In genomic region chr9:83423815-83424707, GRCh38 we compare ENCODE assay signal across 15 cellular contexts.
DNase-seq lines count a peak whose midpoint lies in the region; ATAC-seq and TF ChIP-seq lines count a peak whose summit lies in the region.
"Had no signal": no experiment of that assay in that cellular context is flagged by ENCODE, and none has a peak within 500 bp of the region (broad histone marks: within the 10 kb centered on the region; RNA-seq: fewer than 3 reads in every experiment).

No MANE protein-coding gene starts in this region.

- H3K36me3 ChIP-seq in WERI-Rb-1 (no peaks in the 10 kb centered on the region), parathyroid adenoma (ENCODE audit: control insufficient read depth, insufficient read depth, low read length) (no peaks in the 10 kb centered on the region)
- H3K36me3 ChIP-seq: BLaER1 treated with 17β-estradiol and CSF1 and Interleukin-3, amounts not matched to agents 10 nM and 100 nM; SJCRH30 had no signal

- H3K4me2 ChIP-seq in parathyroid adenoma (ENCODE audit: low read length): no peak overlapping the region
- H3K4me2 ChIP-seq: BLaER1 treated with 17β-estradiol and CSF1 and Interleukin-3, amounts not matched to agents 10 nM and 100 nM had no signal

- no peak for ATAC-seq in HG02763 (IDR thresholded peaks at IDR 0.05; ENCODE audit: unreplicated experiment)

- no peaks in the 10 kb centered on the region for H3K27me3 Mint-ChIP-seq in activated naive CD4-positive, alpha-beta T cell treated with anti-CD3 and anti-CD28 coated beads, Interleukin-2, amount 10 ng/mL, durations not matched to agents 7 days and 5 days

- H3K79me2 ChIP-seq in parathyroid adenoma: peaks cover 12% of the 10 kb centered on the region

- no peaks in the 10 kb centered on the region for H3K4me1 Mint-ChIP-seq in activated naive CD4-positive, alpha-beta T cell treated with anti-CD3 and anti-CD28 coated beads, Interleukin-2, amount 10 ng/mL, durations not matched to agents 7 days and 5 days

- H3K27ac ChIP-seq in WERI-Rb-1 (0 out of 2 replicates have a peak overlapping the region, but pooled peaks have one; percentile 1), parathyroid adenoma (peak overlapping the region; percentile 7)
- H3K27ac ChIP-seq: BLaER1 treated with 17β-estradiol and CSF1 and Interleukin-3, amounts not matched to agents 10 nM and 100 nM; RWPE1; SJCRH30 had no signal

- H3K9ac ChIP-seq in parathyroid adenoma: no peak overlapping the region
- H3K9ac ChIP-seq: BLaER1 treated with 17β-estradiol and CSF1 and Interleukin-3, amounts not matched to agents 10 nM and 100 nM had no signal

- no peak overlapping the region for H2AFZ ChIP-seq in parathyroid adenoma

- no peak overlapping the region for H3K27ac Mint-ChIP-seq in activated naive CD4-positive, alpha-beta T cell treated with anti-CD3 and anti-CD28 coated beads, Interleukin-2, amount 10 ng/mL, durations not matched to agents 7 days and 5 days

- no peak overlapping the region for H3K4me3 Mint-ChIP-seq in activated naive CD4-positive, alpha-beta T cell treated with anti-CD3 and anti-CD28 coated beads, Interleukin-2, amount 10 ng/mL, durations not matched to agents 7 days and 5 days

- H3K4me1 ChIP-seq in parathyroid adenoma: peaks cover 13% of the 10 kb centered on the region
- H3K4me1 ChIP-seq: BLaER1 treated with 17β-estradiol and CSF1 and Interleukin-3, amounts not matched to agents 10 nM and 100 nM had no signal

- H3K9me3 ChIP-seq in WERI-Rb-1 (ENCODE audit: severe bottlenecking): no peaks in the 10 kb centered on the region
- H3K9me3 ChIP-seq in parathyroid adenoma (ENCODE audit: control insufficient read depth, low read length): no peaks in the 10 kb centered on the region
- H3K9me3 ChIP-seq: BLaER1 treated with 17β-estradiol and CSF1 and Interleukin-3, amounts not matched to agents 10 nM and 100 nM; SJCRH30 had no signal

- H3K27me3 ChIP-seq in WERI-Rb-1 (ENCODE audit: insufficient read depth, low read depth, severe bottlenecking) (no peaks in the 10 kb centered on the region), parathyroid adenoma (ENCODE audit: control insufficient read depth, insufficient read depth, low read length) (no peaks in the 10 kb centered on the region)
- H3K27me3 ChIP-seq: BLaER1 treated with 17β-estradiol and CSF1 and Interleukin-3, amounts not matched to agents 10 nM and 100 nM; SJCRH30 had no signal

- no peaks in the 10 kb centered on the region for H3K36me3 Mint-ChIP-seq in activated naive CD4-positive, alpha-beta T cell treated with anti-CD3 and anti-CD28 coated beads, Interleukin-2, amount 10 ng/mL, durations not matched to agents 7 days and 5 days

- no peaks in the 10 kb centered on the region for H3K9me3 Mint-ChIP-seq in activated naive CD4-positive, alpha-beta T cell treated with anti-CD3 and anti-CD28 coated beads, Interleukin-2, amount 10 ng/mL, durations not matched to agents 7 days and 5 days

- CTCF ChIA-PET in activated naive CD4-positive, alpha-beta T cell treated with anti-CD3 and anti-CD28 coated beads, Interleukin-2, amount 10 ng/mL, durations not matched to agents 7 days and 5 days (lab: Charles Lee): no interaction called here

- H3K4me3 ChIP-seq in WERI-Rb-1 (ENCODE audit: low read depth, low read length) (no peak overlapping the region), parathyroid adenoma (ENCODE audit: low read depth, low read length) (no peak overlapping the region)
- H3K4me3 ChIP-seq: BLaER1 treated with 17β-estradiol and CSF1 and Interleukin-3, amounts not matched to agents 10 nM and 100 nM; SJCRH30 had no signal

- DNase-seq in NCI-H510A treated with DMSO at 0.1 percent for 48 hours (lab: John Stamatoyannopoulos, UW) (peak; percentile 54), NCI-H510A (lab: John Stamatoyannopoulos, UW) (no peak), NCI-H82 treated with DMSO at 0.1 percent for 48 hours (lab: John Stamatoyannopoulos, UW; ENCODE audit: unreplicated experiment) (peak; percentile 60), WERI-Rb-1 (peak; percentile 38), NCI-H2171 (lab: John Stamatoyannopoulos, UW) (no peak)
- DNase-seq in activated naive CD4-positive, alpha-beta T cell treated with anti-CD3 and anti-CD28 coated beads, Interleukin-2, amount 10 ng/mL, durations not matched to agents 7 days and 5 days: no peak
- DNase-seq: 8988T, H7, NCI-H446, SJCRH30, T-helper 1 cell had no signal

- TF ChIP-seq CTCF in WERI-Rb-1 (IDR thresholded peaks at IDR 0.05; ENCODE audit: low read depth, low read length) (no peak), parathyroid adenoma (IDR thresholded peaks at IDR 0.05) (no peak)

Comparison
In these comparisons a context has a peak if more than half of its experiments do, and no peak if none do; other contexts are left out.
1. DNase-seq: peak in NCI-H510A treated with DMSO at 0.1 percent for 48 hours (single experiment), NCI-H82 treated with DMSO at 0.1 percent for 48 hours (single experiment) and WERI-Rb-1 (single experiment); none in NCI-H510A (single experiment), activated naive CD4-positive, alpha-beta T cell treated with anti-CD3 and anti-CD28 coated beads, Interleukin-2, amount 10 ng/mL, durations not matched to agents 7 days and 5 days (single experiment) and NCI-H2171 (single experiment).